15 cellular contexts compared by ENCODE assay signal in the genomic region with DNA sequence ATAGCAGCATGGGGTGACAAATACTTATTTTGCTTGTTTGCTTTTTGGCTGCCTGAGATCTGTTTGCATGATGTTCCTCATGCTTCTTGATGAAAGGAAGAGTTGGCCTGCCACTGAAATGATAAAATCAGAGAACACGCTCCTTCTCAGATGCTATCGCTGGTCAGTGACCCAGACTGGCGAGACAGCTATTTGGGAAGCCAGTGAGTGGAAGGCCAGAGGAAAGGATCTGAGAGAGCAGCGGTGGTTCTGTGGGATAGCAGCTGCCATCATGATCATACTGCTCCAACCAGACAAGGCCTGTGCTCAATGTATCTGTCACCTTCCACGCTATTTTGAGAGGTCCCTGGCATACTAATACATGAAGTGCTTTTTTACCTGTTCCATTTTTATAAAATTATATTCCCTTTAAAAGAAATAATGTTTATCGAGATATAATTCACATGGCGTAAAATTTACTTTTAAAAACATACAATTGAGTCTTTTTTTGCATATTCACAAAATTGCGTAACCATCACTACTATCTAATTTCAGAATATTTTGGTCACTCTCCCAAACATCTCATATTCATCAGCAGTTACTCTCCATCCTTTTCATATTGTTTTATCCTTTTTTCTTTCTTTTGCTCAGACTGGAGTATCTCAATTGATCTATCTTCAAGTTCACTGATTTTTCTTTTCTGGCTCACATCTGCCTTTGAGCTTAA.
DNase-seq lines count a peak whose midpoint lies in the region; ATAC-seq and TF ChIP-seq lines count a peak whose summit lies in the region.
"Had no signal": no experiment of that assay in that cellular context is flagged by ENCODE, and none has a peak within 500 bp of the region (broad histone marks: within the 10 kb centered on the region; RNA-seq: fewer than 3 reads in every experiment).

No MANE protein-coding gene starts in this region.

- H3K79me2 ChIP-seq in Karpas-422 (ENCODE audit: low read length): no peaks in the 10 kb centered on the region

- no peaks in the 10 kb centered on the region for H3K4me1 Mint-ChIP-seq in T-helper 17 cell
- H3K4me1 Mint-ChIP-seq: B cell; CD8-positive, alpha-beta memory T cell had no signal

- H2AFZ ChIP-seq in Karpas-422 (ENCODE audit: low read length): no peak overlapping the region

- WGBS in heart right ventricle, 2 donors: 67 to 80% methylated on average over 8 of the region's 8 CpGs
- WGBS in esophagus muscularis mucosa: 88% methylated on average over 8 of the region's 8 CpGs

- no peak overlapping the region for H3K4me3 ChIP-seq in heart right ventricle
- no peak overlapping the region for H3K4me3 ChIP-seq in LNCaP clone FGC (ENCODE audit: low read depth, low read length)
- H3K4me3 ChIP-seq in esophagus muscularis mucosa: no peak overlapping the region
- H3K4me3 ChIP-seq in Karpas-422 (ENCODE audit: low read length): no peak overlapping the region
- H3K4me3 ChIP-seq: HAP-1 had no signal

- TF ChIP-seq CTCF in heart right ventricle (IDR thresholded peaks at IDR 0.05) (no peak), LNCaP clone FGC (IDR thresholded peaks at IDR 0.05; ENCODE audit: control insufficient read depth, extremely low read depth, insufficient read depth) (no peak), esophagus muscularis mucosa (IDR thresholded peaks at IDR 0.05) (no peak)

- intact Hi-C loops in left ventricle myocardium superior (cut with micrococcal nuclease): no loop called here
- intact Hi-C loops in heart right ventricle (cut with DNase I): no loop called here
- intact Hi-C loops in esophagus muscularis mucosa (cut with DNase I): no loop called here

- H3K27me3 Mint-ChIP-seq in T-helper 17 cell: no peaks in the 10 kb centered on the region
- H3K27me3 Mint-ChIP-seq: B cell; CD8-positive, alpha-beta memory T cell had no signal

- H3K27ac ChIP-seq in heart right ventricle (no peak overlapping the region), esophagus muscularis mucosa (replicated peaks in 1 of 4) (no peak overlapping the region), Karpas-422 (ENCODE audit: low read length) (no peak overlapping the region)
- H3K27ac ChIP-seq: HL-60 had no signal

- H3K9ac ChIP-seq in Karpas-422 (ENCODE audit: low read length): no peak overlapping the region

- H3K36me3 ChIP-seq in heart right ventricle (no peaks in the 10 kb centered on the region), esophagus muscularis mucosa (no peaks in the 10 kb centered on the region), Karpas-422 (ENCODE audit: insufficient read depth, low read length) (no peaks in the 10 kb centered on the region)
- H3K36me3 ChIP-seq: HAP-1 had no signal

- TF ChIP-seq EP300 in esophagus muscularis mucosa (IDR thresholded peaks at IDR 0.05): no peak

- no peak overlapping the region for H3K4me3 Mint-ChIP-seq in T-helper 17 cell
- H3K4me3 Mint-ChIP-seq: B cell; CD8-positive, alpha-beta memory T cell had no signal

- no peak for TF ChIP-seq POLR2A in esophagus muscularis mucosa (IDR thresholded peaks at IDR 0.05; ENCODE audit: low read depth)

- no peak overlapping the region for H3K27ac Mint-ChIP-seq in T-helper 17 cell
- H3K27ac Mint-ChIP-seq: B cell; CD8-positive, alpha-beta memory T cell had no signal

- ATAC-seq in left ventricle myocardium superior (peak; percentile 34), heart right ventricle (no peak), T-helper 17 cell (no peak), HG02571 (IDR thresholded peaks at IDR 0.05; ENCODE audit: unreplicated experiment) (no peak)

- no peak overlapping the region for H3K4me2 ChIP-seq in Karpas-422 (ENCODE audit: low read depth, low read length, poor library complexity, severe bottlenecking)

- H3K9me2 ChIP-seq in Karpas-422 (replicated peaks; ENCODE audit: insufficient read depth, low read length): no peaks in the 10 kb centered on the region

- no peaks in the 10 kb centered on the region for H4K20me1 ChIP-seq in Karpas-422 (ENCODE audit: insufficient read depth, low read depth, low read length)

- DNase-seq in left ventricle myocardium superior (no peak), heart right ventricle (no peak), LNCaP clone FGC (ENCODE audit: low read depth) (peak; percentile 44), esophagus muscularis mucosa (ENCODE audit: extremely low spot score) (peak; percentile 53), Karpas-422 (no peak), T-helper 17 cell (no peak)
- DNase-seq: Caco-2; CD8-positive, alpha-beta memory T cell; DND-41; GDM1; GOT3 had no signal

- no peaks in the 10 kb centered on the region for H3K36me3 Mint-ChIP-seq in T-helper 17 cell (ENCODE audit: low read depth)
- H3K36me3 Mint-ChIP-seq: CD8-positive, alpha-beta memory T cell had no signal

- H3K9me3 ChIP-seq in heart right ventricle (peaks cover 0 to 47% (median 17%) of the 10 kb centered on the region in 11 donors), esophagus muscularis mucosa (peaks cover 0 to 27% (median 8%) of the 10 kb centered on the region in 4 donors), Karpas-422 (ENCODE audit: low read length) (no peaks in the 10 kb centered on the region), T-helper 17 cell (ENCODE audit: control insufficient read depth, low read length, poor library complexity, severe bottlenecking) (no peaks in the 10 kb centered on the region)
- H3K9me3 ChIP-seq: Caco-2, HAP-1 had no signal

- H3K27me3 ChIP-seq in heart right ventricle (no peaks in the 10 kb centered on the region), esophagus muscularis mucosa (no peaks in the 10 kb centered on the region), Karpas-422 (ENCODE audit: low read length) (no peaks in the 10 kb centered on the region)

- H3K4me1 ChIP-seq in heart right ventricle: peaks cover 0 to 3% (median 0%) of the 10 kb centered on the region in 9 donors
- H3K4me1 ChIP-seq in esophagus muscularis mucosa: no peaks in the 10 kb centered on the region
- H3K4me1 ChIP-seq in Karpas-422 (ENCODE audit: low read length): no peaks in the 10 kb centered on the region
- H3K4me1 ChIP-seq: Caco-2, HAP-1 had no signal

Comparison
In these comparisons a context has a peak if more than half of its experiments do, and no peak if none do; other contexts are left out.
1. DNase-seq: peak in LNCaP clone FGC (single experiment) and esophagus muscularis mucosa (single experiment); none in left ventricle myocardium superior (single experiment), heart right ventricle (0 of 2), Karpas-422 (single experiment) and T-helper 17 cell (0 of 3).